ENCODE assay signal across 14 cellular contexts in the genomic region with DNA sequence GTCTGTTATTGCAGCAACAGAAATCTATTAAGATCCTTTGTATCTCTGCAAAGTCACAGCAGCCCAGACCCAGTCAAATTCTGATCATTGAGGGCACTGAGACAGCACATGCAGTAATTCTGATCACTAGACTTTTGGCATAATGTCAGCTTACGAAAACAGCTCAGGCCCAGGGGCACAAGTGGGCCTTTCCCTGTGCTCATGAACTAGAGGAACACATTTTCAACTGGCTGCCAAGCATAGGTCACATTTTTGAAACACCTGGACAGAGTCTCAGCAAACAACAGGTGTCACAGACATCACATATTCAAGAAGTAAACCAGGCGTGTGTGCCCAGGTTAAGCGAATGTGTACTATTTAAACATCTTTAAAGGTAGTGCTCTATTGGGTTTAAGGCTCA.
"Had no signal": no experiment of that assay in that cellular context is flagged by ENCODE, and none has a peak within 500 bp of the region (broad histone marks: within the 10 kb centered on the region; RNA-seq: fewer than 3 reads in every experiment).

No MANE protein-coding gene starts in this region.

- DNase-seq: activated CD4-positive, alpha-beta T cell treated with anti-CD3 and anti-CD28 coated beads for 48 hours; activated naive CD8-positive, alpha-beta T cell treated with anti-CD3 and anti-CD28 coated beads, Interleukin-2, amount 10 ng/mL, durations not matched to agents 7 days and 5 days; anterior cingulate cortex; brain microvascular endothelial cell; cortex of kidney; effector CD4-positive, alpha-beta T cell; left lung; mammary epithelial cell; stimulated activated CD4-positive, alpha-beta T cell treated with anti-CD3 and anti-CD28 coated beads, Interleukin-15, amount 100 ng/mL, for 24 hours; stimulated activated CD4-positive, alpha-beta T cell treated with anti-CD3 and anti-CD28 coated beads, Interleukin-4, amount 100 ng/mL, for 1 hour; stimulated activated naive CD4-positive, alpha-beta T cell treated with Interleukin-2 at 50 U/mL for 16 hours; T-helper 1 cell had no signal

- H3K27me3 Mint-ChIP-seq: activated naive CD8-positive, alpha-beta T cell treated with anti-CD3 and anti-CD28 coated beads, Interleukin-2, amount 10 ng/mL, durations not matched to agents 7 days and 5 days had no signal

- ATAC-seq: left lung had no signal

- H3K9me3 Mint-ChIP-seq: activated naive CD8-positive, alpha-beta T cell treated with anti-CD3 and anti-CD28 coated beads, Interleukin-2, amount 10 ng/mL, durations not matched to agents 7 days and 5 days; activated T-helper 2 cell treated with anti-CD3 and anti-CD28 coated beads, Interferon-gamma antibody, Interleukin-2, Interleukin-4, amounts not matched to agents 10 μg/mL and 5 μg/mL and 100 μg/mL, durations not matched to agents 14 hours and 24 hours and 36 hours had no signal

- H3K4me3 Mint-ChIP-seq: activated naive CD8-positive, alpha-beta T cell treated with anti-CD3 and anti-CD28 coated beads, Interleukin-2, amount 10 ng/mL, durations not matched to agents 7 days and 5 days had no signal

- H3K27ac Mint-ChIP-seq: activated T-helper 2 cell treated with anti-CD3 and anti-CD28 coated beads, Interferon-gamma antibody, Interleukin-2, Interleukin-4, amounts not matched to agents 10 μg/mL and 5 μg/mL and 100 μg/mL, durations not matched to agents 14 hours and 24 hours and 36 hours; progenitor cell of endocrine pancreas had no signal
